14 cellular contexts compared by ENCODE assay signal in the genomic region with DNA sequence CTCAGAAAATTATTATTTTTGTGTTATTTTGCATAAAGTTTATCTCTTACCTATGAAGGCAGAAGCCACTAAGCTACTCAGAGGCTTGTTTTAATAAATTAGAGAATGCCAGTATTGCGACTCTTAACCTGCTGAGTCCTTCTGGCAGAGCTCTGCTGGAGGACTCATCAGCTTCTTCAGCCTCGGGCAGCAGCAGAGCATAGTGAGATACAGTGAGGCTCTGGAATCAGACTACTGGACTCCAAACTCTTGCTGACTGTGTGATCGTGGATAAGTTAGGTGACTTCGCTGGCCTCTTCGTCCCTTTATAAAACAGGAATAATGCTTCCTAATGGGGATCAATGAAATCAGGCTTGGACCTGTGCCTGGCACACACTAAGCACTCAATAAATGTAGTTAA. TPM values are rescaled to one million over a fixed set of nuclear protein-coding genes. Genes with fewer than 3 reads are reported as not detected.
A peak's percentile ranks its signal among the peaks of the same experiment; 100 is the strongest.
DNase-seq lines count a peak whose midpoint lies in the region; FAIRE-seq and TF ChIP-seq lines count a peak whose summit lies in the region.
"Had no signal": no experiment of that assay in that cellular context is flagged by ENCODE, and none has a peak within 500 bp of the region (broad histone marks: within the 10 kb centered on the region; RNA-seq: fewer than 3 reads in every experiment).

No MANE protein-coding gene starts in this region.

- H3K4me1 ChIP-seq in ACC112 (ENCODE audit: control insufficient read depth, insufficient read depth, low read length, unreplicated experiment) (peaks cover 18% of the 10 kb centered on the region), DOHH2 (ENCODE audit: control insufficient read depth, low read length) (peaks cover 39% of the 10 kb centered on the region), OCI-LY3 (ENCODE audit: low read length) (peaks cover 30% of the 10 kb centered on the region), H1 (replicated peaks in 1 of 4; ENCODE audit: control insufficient read depth in 3 of 4, insufficient read depth in 4 of 4, low read length in 3 of 4) (peaks cover 0 to 7% (median 6%) of the 10 kb centered on the region in 4 experiments; a peak in 4 of 7 replicates)

- no peak overlapping the region for H4K8ac ChIP-seq in H1 (ENCODE audit: extremely low read depth, insufficient read depth, low read length)

- no peak for DNase-seq in H1 (ENCODE audit: low read depth in 1 of 2, low spot score in 2 of 2)
- no peak for DNase-seq in 8988T
- DNase-seq in UCSD-AML1 (lab: John Stamatoyannopoulos, UW; ENCODE audit: unreplicated experiment) = no peak
- no peak for DNase-seq in DMS79 (lab: John Stamatoyannopoulos, UW)
- DNase-seq in SHP77 treated with DMSO at 0.1 percent for 48 hours (lab: John Stamatoyannopoulos, UW) = no peak
- DNase-seq: adrenal gland, COR-L47, NCI-H187, pancreas had no signal

- peaks cover 8% of the 10 kb centered on the region for H3K79me1 ChIP-seq in H1 (ENCODE audit: low read depth, low read length)

- no peak overlapping the region for H2AK5ac ChIP-seq in H1 (ENCODE audit: low read depth, low read length)

- CTCF ChIA-PET in H1 (lab: Charles Lee; ENCODE audit: partially characterized antibody) = interaction anchor here (0.6 to 4.0 kb wide), 20 partner anchors 12 to 1088 kb away, joined by 3 to 37 read pairs (median 4); no protein-coding TSS in a partner anchor

- WGBS in H1 (ENCODE audit: extremely low coverage in 1 of 2, insufficient coverage in 1 of 2, insufficient read length in 1 of 2, insufficient replicate concordance in 2 of 2, low coverage in 1 of 2, low lambda C conversion rate in 2 of 2, missing lambda C conversion rate in 1 of 2), 2 experiments = 82% methylated on average over 5 of the region's 5 CpGs; no CpG with 5 or more reads in 1 of the 2 experiments

- POLR2A ChIA-PET in H1 (lab: Charles Lee; ENCODE audit: partially characterized antibody) = interaction anchor here (0.8 to 1.1 kb wide), 2 partner anchors 19 to 31 kb away, joined by 3 read pairs; no protein-coding TSS in a partner anchor

- H3K56ac ChIP-seq in H1 (replicated peaks; ENCODE audit: insufficient read length, low read depth, low read length) = no peak overlapping the region

- no peak for TF ChIP-seq POLR2A in H1 (IDR thresholded peaks at IDR 0.05; ENCODE audit: control extremely low read depth in 1 of 2, low read depth in 2 of 2, low read length in 2 of 2)

- H2BK5ac ChIP-seq in H1 (ENCODE audit: low read depth, low read length) = no peak overlapping the region

- H3K9me3 ChIP-seq in DOHH2 (ENCODE audit: control insufficient read depth, insufficient read depth, low read length) (no peaks in the 10 kb centered on the region), OCI-LY3 (ENCODE audit: insufficient read depth, low read length) (no peaks in the 10 kb centered on the region), H1 (ENCODE audit: insufficient read depth in 2 of 2, low read depth in 1 of 2, low read length in 1 of 2) (no peaks in the 10 kb centered on the region)
- H3K9me3 ChIP-seq: adrenal gland, pancreas had no signal

- no peak overlapping the region for H4K5ac ChIP-seq in H1 (ENCODE audit: insufficient read length, low read depth, low read length)

- H2BK12ac ChIP-seq in H1 (ENCODE audit: low read depth, low read length) = no peak overlapping the region; the same call in 1 of the 2 replicates

- H3K4me2 ChIP-seq in DOHH2 (ENCODE audit: low read length) (peak overlapping the region; percentile 97), OCI-LY3 (ENCODE audit: low read length) (peak overlapping the region; percentile 84), H1 (ENCODE audit: insufficient read depth in 1 of 2, low read depth in 2 of 2, low read length in 2 of 2) (peak overlapping the region; percentile 88 to 93; a peak in 2 of 4 replicates)

- H3K14ac ChIP-seq in H1 (ENCODE audit: insufficient read length) = no peak overlapping the region

- H2BK15ac ChIP-seq in H1 (ENCODE audit: low read length) = 0 out of 2 replicates have a peak overlapping the region, but pooled peaks have one; percentile 25

- TF ChIP-seq EP300 in H1 (IDR thresholded peaks at IDR 0.05; ENCODE audit: borderline replicate concordance in 1 of 2, low read depth in 2 of 2, low read length in 2 of 2) = no peak

- H3K79me2 ChIP-seq in ACC112 (ENCODE audit: control insufficient read depth, insufficient read depth, low read length, unreplicated experiment) (peaks cover 31% of the 10 kb centered on the region), DOHH2 (ENCODE audit: control insufficient read depth, low read length) (peaks cover 34% of the 10 kb centered on the region), OCI-LY3 (ENCODE audit: low read length) (peaks cover 40% of the 10 kb centered on the region), H1 (ENCODE audit: control insufficient read depth in 1 of 2, insufficient read depth in 2 of 2, low read length in 2 of 2) (peaks cover 10 to 29% of the 10 kb centered on the region in 2 experiments)

- H3K4me3 ChIP-seq in ACC112 (ENCODE audit: low read depth, low read length) (peak overlapping the region; percentile 20), DOHH2 (ENCODE audit: low read length) (no peak overlapping the region), OCI-LY3 (ENCODE audit: low read length) (peak overlapping the region; percentile 91), H1 (ENCODE audit: extremely low read depth in 1 of 4, insufficient read depth in 2 of 4, low read depth in 3 of 4, low read length in 4 of 4) (0 out of 8 replicates have a peak overlapping the region, but pooled peaks of 1 of the 4 experiments have one; percentile 0)

- H4K91ac ChIP-seq in H1 (replicated peaks; ENCODE audit: insufficient read length, low read length) = no peak overlapping the region

- no peak overlapping the region for H2BK20ac ChIP-seq in H1 (ENCODE audit: low read length)

- peaks cover 5% of the 10 kb centered on the region; the same call in 1 of the 2 replicates for H3F3A ChIP-seq in DOHH2 (ENCODE audit: control insufficient read depth, insufficient read depth)

- no peak overlapping the region for H3K4ac ChIP-seq in H1 (replicated peaks; ENCODE audit: insufficient read length, low read depth, low read length)

- H4K20me1 ChIP-seq in DOHH2 (ENCODE audit: control insufficient read depth, insufficient read depth, low read depth, low read length) (no peaks in the 10 kb centered on the region), OCI-LY3 (ENCODE audit: insufficient read depth, low read length) (no peaks in the 10 kb centered on the region), H1 (replicated peaks in 1 of 2; ENCODE audit: control insufficient read depth in 1 of 2, insufficient read depth in 2 of 2, low read length in 2 of 2) (no peaks in the 10 kb centered on the region)

- H3K9me2 ChIP-seq in DOHH2 (replicated peaks; ENCODE audit: control insufficient read depth, low read length) = no peaks in the 10 kb centered on the region

- peaks cover 8% of the 10 kb centered on the region; the same call in 1 of the 2 replicates for H3K23me2 ChIP-seq in H1 (ENCODE audit: low read depth, low read length)

- TF ChIP-seq CTCF in DOHH2 (IDR thresholded peaks at IDR 0.05; ENCODE audit: low read depth, low read length, poor library complexity, severe bottlenecking) (no peak), OCI-LY3 (IDR thresholded peaks at IDR 0.05; ENCODE audit: low read depth, low read length) (no peak), H1 (IDR thresholded peaks at IDR 0.05; ENCODE audit: control extremely low read depth in 1 of 3, insufficient read depth in 1 of 3, low read depth in 1 of 3, low read length in 3 of 3) (no peak)

- H2AFZ ChIP-seq in ACC112 (ENCODE audit: low read length, unreplicated experiment) = peak overlapping the region; percentile 76
- no peak overlapping the region for H2AFZ ChIP-seq in OCI-LY3 (ENCODE audit: low read depth, low read length)
- H2AFZ ChIP-seq in H1 (ENCODE audit: low read length) = no peak overlapping the region

- peaks cover 4% of the 10 kb centered on the region; the same call in 1 of the 2 replicates for H3K36me3 ChIP-seq in ACC112 (ENCODE audit: insufficient read depth, low read length)
- peaks cover 31% of the 10 kb centered on the region for H3K36me3 ChIP-seq in DOHH2 (ENCODE audit: control insufficient read depth, low read length)
- H3K36me3 ChIP-seq in OCI-LY3 (replicated peaks; ENCODE audit: low read depth, low read length) = peaks cover 13% of the 10 kb centered on the region
- H3K36me3 ChIP-seq in H1 (ENCODE audit: control insufficient read depth in 2 of 4, insufficient read depth in 4 of 4, low read length in 3 of 4) = peaks cover 0 to 11% (median 1%) of the 10 kb centered on the region in 4 experiments; a peak in 3 of 8 replicates
- H3K36me3 ChIP-seq: pancreas had no signal

- H3K27me3 ChIP-seq in ACC112 (ENCODE audit: insufficient read depth, low read length) = no peaks in the 10 kb centered on the region
- no peaks in the 10 kb centered on the region for H3K27me3 ChIP-seq in DOHH2 (ENCODE audit: control insufficient read depth, low read length)
- H3K27me3 ChIP-seq in OCI-LY3 (ENCODE audit: low read depth, low read length) = no peaks in the 10 kb centered on the region
- H3K27me3 ChIP-seq in H1 (replicated peaks in 1 of 4; ENCODE audit: control insufficient read depth in 3 of 4, extremely low read depth in 1 of 4, insufficient read depth in 3 of 4, low read length in 3 of 4) = no peaks in the 10 kb centered on the region
- H3K27me3 ChIP-seq: adrenal gland, pancreas had no signal

- no peak for TF ChIP-seq RAD21 in H1 (IDR thresholded peaks at IDR 0.05 in 1 of 2, conservative IDR thresholded peaks at IDR 0.05 in 1 of 2; ENCODE audit: low read depth in 2 of 2, low read length in 2 of 2)

- H3K23ac ChIP-seq in H1 (ENCODE audit: insufficient read length) = no peak overlapping the region

- H3K18ac ChIP-seq in H1 (ENCODE audit: extremely low read depth, low read length) = no peak overlapping the region

- H3K27ac ChIP-seq in ACC112 (ENCODE audit: low read depth, low read length) (no peak overlapping the region), DOHH2 (ENCODE audit: low read depth, low read length) (no peak overlapping the region), OCI-LY3 (ENCODE audit: low read length) (no peak overlapping the region), H1 (ENCODE audit: low read depth, low read length) (no peak overlapping the region)
- H3K27ac ChIP-seq: adrenal gland had no signal

- no peak for FAIRE-seq in H1 (lab: Jason Lieb, UNC)
- FAIRE-seq: bronchial epithelial cell, endothelial cell of umbilical vein, pancreas had no signal

- H2BK120ac ChIP-seq in H1 (replicated peaks; ENCODE audit: low read depth, low read length) = no peak overlapping the region

- H3K9ac ChIP-seq in OCI-LY3 (ENCODE audit: low read length) (peak overlapping the region; percentile 93), H1 (replicated peaks in 1 of 4; ENCODE audit: extremely low read depth in 1 of 4, low read depth in 3 of 4, low read length in 3 of 4) (no peak overlapping the region)

RNA-seq across cellular contexts. Expression of a gene that starts 1.7 kb away (rescaled TPM):
- total RNA-seq in H1 (2021; fragmentation: NEBNext Ultra II Directional; extraction: Animal tissue kit (Norgen Biotek cat#: 25700)) = 46.2 and 48.6 TPM in 2 replicates
- 91.9 and 101 TPM in 2 replicates for polyA plus RNA-seq in H1 (2011; rRNA removed)
- 80.9 TPM for polyA plus RNA-seq in H1 (2011; cell fraction: cytosol; rRNA removed)
- 58.7 TPM for polyA plus RNA-seq in H1 (2011; cell fraction: nucleus; rRNA removed)
- polyA plus RNA-seq in H1 (2012, experiment 1 of 2) = 72.5 to 81.1 TPM (median 75.3 TPM) in 4 replicates
- 52.9 TPM for polyA plus RNA-seq in H1 (2012, experiment 2 of 2)
- polyA plus RNA-seq in H1 (2013, experiment 1 of 2) = 89.7 TPM
- polyA plus RNA-seq in H1 (2013, experiment 2 of 2) = 84.1 TPM
- 18.9 and 21.6 TPM in 2 replicates for polyA minus RNA-seq in H1 (2011; rRNA and poly(A)+ RNA removed)
- 12.1 TPM for polyA minus RNA-seq in H1 (2011; cell fraction: cytosol; rRNA and poly(A)+ RNA removed)
- 22.8 TPM for polyA minus RNA-seq in H1 (2011; cell fraction: nucleus; rRNA and poly(A)+ RNA removed)

RNA-seq across cellular contexts. Expression of a gene that starts 1.8 kb away (rescaled TPM):
- 46.3 and 47.0 TPM in 2 replicates for total RNA-seq in H1 (2021; fragmentation: NEBNext Ultra II Directional; extraction: Animal tissue kit (Norgen Biotek cat#: 25700))
- polyA plus RNA-seq in H1 (2011; rRNA removed) = 34.4 and 36.1 TPM in 2 replicates
- 40.9 TPM for polyA plus RNA-seq in H1 (2011; cell fraction: cytosol; rRNA removed)
- polyA plus RNA-seq in H1 (2011; cell fraction: nucleus; rRNA removed) = 61.8 TPM
- 34.0 to 45.9 TPM (median 38.7 TPM) in 4 replicates for polyA plus RNA-seq in H1 (2012, experiment 1 of 2)
- polyA plus RNA-seq in H1 (2012, experiment 2 of 2) = 25.7 TPM
- 24.5 TPM for polyA plus RNA-seq in H1 (2013, experiment 1 of 2)
- 24.1 TPM for polyA plus RNA-seq in H1 (2013, experiment 2 of 2)
- polyA minus RNA-seq in H1 (2011; rRNA and poly(A)+ RNA removed) = 82.8 and 83.4 TPM in 2 replicates
- polyA minus RNA-seq in H1 (2011; cell fraction: cytosol; rRNA and poly(A)+ RNA removed) = 34.1 TPM
- 86.2 TPM for polyA minus RNA-seq in H1 (2011; cell fraction: nucleus; rRNA and poly(A)+ RNA removed)
